1 cellular context compared by ENCODE assay signal in genomic region chr1:168148916-168149315, GRCh38.
TF ChIP-seq lines count a peak whose summit lies in the region.

No MANE protein-coding gene starts in this region.

TF ChIP-seq in GM12878, 131 proteins besides CTCF, POLR2A, EP300 and RAD21 (continued from another document):
- TF ChIP-seq SRF (IDR thresholded peaks at IDR 0.05; ENCODE audit: low read depth in 2 of 2, low read length in 2 of 2): peak; percentile 51 to 91; a peak in 2 of 4 replicates
